ENCODE assay signal across 23 cellular contexts in genomic region chr5:52517667-52518066, GRCh38.
A peak's percentile ranks its signal among the peaks of the same experiment; 100 is the strongest.
DNase-seq lines count a peak whose midpoint lies in the region; ATAC-seq, FAIRE-seq and TF ChIP-seq lines count a peak whose summit lies in the region.
"Had no signal": no experiment of that assay in that cellular context is flagged by ENCODE, and none has a peak within 500 bp of the region (broad histone marks: within the 10 kb centered on the region; RNA-seq: fewer than 3 reads in every experiment).

No MANE protein-coding gene starts in this region.

- H3K27me3 ChIP-seq in neuronal stem cell (ENCODE audit: control insufficient read depth in 3 of 3, insufficient read depth in 3 of 3, low read depth in 1 of 3, low read length in 3 of 3) (no peaks in the 10 kb centered on the region), testis (no peaks in the 10 kb centered on the region), ovary (peaks cover 2% of the 10 kb centered on the region)
- H3K27me3 ChIP-seq: BE2C, BLaER1 had no signal

- no peak overlapping the region for H3K9ac ChIP-seq in kidney (ENCODE audit: low read length in 2 of 2)
- H3K9ac ChIP-seq in neuronal stem cell (ENCODE audit: low read depth, low read length, poor library complexity), result no peak overlapping the region
- H3K9ac ChIP-seq: BLaER1 had no signal

- no peak overlapping the region for H3K14ac ChIP-seq in neuronal stem cell (ENCODE audit: low read length)

- no peak for FAIRE-seq in kidney (lab: Jason Lieb, UNC)
- FAIRE-seq: G401.6, GM12878, GM12892, GM18507, GM19239 had no signal

- no peak overlapping the region for H2AK5ac ChIP-seq in neuronal stem cell (ENCODE audit: low read depth, low read length)

- H3K4me3 ChIP-seq in kidney (ENCODE audit: low read length in 2 of 2) (no peak overlapping the region), neuronal stem cell (ENCODE audit: low read length in 2 of 2) (no peak overlapping the region), testis (peak overlapping the region; percentile 6 to 14), ovary (no peak overlapping the region)
- H3K4me3 ChIP-seq: BLaER1, GM12878 had no signal

- H3K27me3 Mint-ChIP-seq in chondrocyte (ENCODE audit: low read depth) (peaks cover 29% of the 10 kb centered on the region), immature natural killer cell (ENCODE audit: low read depth in 3 of 3) (peaks cover 0 to 3% (median 1%) of the 10 kb centered on the region in 3 donors)
- H3K27me3 Mint-ChIP-seq: CD4-positive, alpha-beta T cell had no signal

- WGBS in neuronal stem cell (ENCODE audit: extremely low coverage in 2 of 2, insufficient read length in 2 of 2, insufficient replicate concordance in 1 of 2), 2 donors, result no CpG with 5 or more reads among the region's 18 CpGs
- WGBS in testis, 2 donors, result 78 to 81% methylated on average over 4 to 18 of the region's 18 CpGs
- WGBS in ovary, 3 donors, result 90 to 95% (median 95%) methylated on average over 18 of the region's 18 CpGs

- no peak overlapping the region for H3K4me2 ChIP-seq in neuronal stem cell (ENCODE audit: insufficient read depth, low read length, poor library complexity, severe bottlenecking)
- H3K4me2 ChIP-seq: BLaER1 had no signal

- H3K9me3 Mint-ChIP-seq in chondrocyte (ENCODE audit: low read depth) (peaks cover 10% of the 10 kb centered on the region), immature natural killer cell (peaks cover 0 to 18% (median 7%) of the 10 kb centered on the region in 6 donors)

- H3K27ac Mint-ChIP-seq in chondrocyte (ENCODE audit: unreplicated experiment) (no peak overlapping the region), immature natural killer cell (no peak overlapping the region)
- H3K27ac Mint-ChIP-seq: CD4-positive, alpha-beta T cell; CD8-positive, alpha-beta T cell had no signal

- H3K9me3 ChIP-seq in kidney (ENCODE audit: control insufficient read depth in 1 of 2, low read length in 2 of 2), result peaks cover 3 to 6% of the 10 kb centered on the region in 2 donors
- H3K9me3 ChIP-seq in neuronal stem cell (replicated peaks in 1 of 2; ENCODE audit: control insufficient read depth in 2 of 2, insufficient read depth in 1 of 2, low read depth in 1 of 2, low read length in 2 of 2), result no peaks in the 10 kb centered on the region
- no peaks in the 10 kb centered on the region for H3K9me3 ChIP-seq in testis
- H3K9me3 ChIP-seq in ovary, result no peaks in the 10 kb centered on the region
- H3K9me3 ChIP-seq: BE2C, BLaER1, Caco-2 had no signal

- H3K4me1 ChIP-seq in kidney (ENCODE audit: control insufficient read depth in 1 of 2, insufficient read depth in 1 of 2, low read depth in 1 of 2, low read length in 2 of 2), result no peaks in the 10 kb centered on the region
- no peaks in the 10 kb centered on the region for H3K4me1 ChIP-seq in neuronal stem cell (ENCODE audit: control insufficient read depth in 2 of 2, insufficient read depth in 1 of 2, low read depth in 1 of 2, low read length in 2 of 2)
- H3K4me1 ChIP-seq in testis, result no peaks in the 10 kb centered on the region
- H3K4me1 ChIP-seq in ovary (ENCODE audit: insufficient read depth), result no peaks in the 10 kb centered on the region
- H3K4me1 ChIP-seq: BE2C, BLaER1, Caco-2 had no signal

- DNase-seq in chondrocyte (ENCODE audit: low spot score), result peak; percentile 66
- DNase-seq in kidney, result peak; percentile 53
- no peak for DNase-seq in neuronal stem cell (ENCODE audit: low spot score)
- no peak for DNase-seq in testis
- no peak for DNase-seq in activated gamma-delta T cell treated with Interleukin-2 at 50 U/mL for 16 hours
- no peak for DNase-seq in ovary
- DNase-seq in immature natural killer cell, result no peak
- DNase-seq: 8988T; ACHN; BE2C; Caco-2; Calu3; CD4-positive, alpha-beta T cell; CD8-positive, alpha-beta T cell; DMS79 treated with DMSO at 0.1 percent for 48 hours; GF-D8 had no signal

- H3K4me3 Mint-ChIP-seq in chondrocyte (ENCODE audit: unreplicated experiment) (no peak overlapping the region), immature natural killer cell (no peak overlapping the region)
- H3K4me3 Mint-ChIP-seq: CD4-positive, alpha-beta T cell; CD8-positive, alpha-beta T cell had no signal

- no peak overlapping the region for H4K91ac ChIP-seq in neuronal stem cell (ENCODE audit: low read depth, low read length, poor library complexity)

- intact Hi-C loops in kidney (cut with DNase I), result no loop called here
- intact Hi-C loops in testis (cut with DNase I; ENCODE audit: low total_unique reads), result no loop called here
- intact Hi-C loops in ovary (cut with DNase I), result no loop called here

- no peak overlapping the region for H2BK12ac ChIP-seq in neuronal stem cell (ENCODE audit: low read length)

- H3K36me3 Mint-ChIP-seq in chondrocyte (ENCODE audit: low read depth) (no peaks in the 10 kb centered on the region), immature natural killer cell (no peaks in the 10 kb centered on the region)
- H3K36me3 Mint-ChIP-seq: CD8-positive, alpha-beta T cell had no signal

- TF ChIP-seq POLR2A in testis (IDR thresholded peaks at IDR 0.05), result no peak
- TF ChIP-seq POLR2A in ovary (IDR thresholded peaks at IDR 0.05), result no peak

- H4K8ac ChIP-seq in neuronal stem cell (ENCODE audit: low read depth, low read length), result no peak overlapping the region

- no peaks in the 10 kb centered on the region for H3K79me1 ChIP-seq in neuronal stem cell (ENCODE audit: low read depth, low read length)

- H3K27ac ChIP-seq in kidney (ENCODE audit: low read depth in 2 of 2, low read length in 2 of 2) (no peak overlapping the region), neuronal stem cell (replicated peaks; ENCODE audit: low read length) (no peak overlapping the region), testis (no peak overlapping the region), ovary (no peak overlapping the region)
- H3K27ac ChIP-seq: BLaER1 had no signal

- H2BK120ac ChIP-seq in neuronal stem cell (ENCODE audit: low read depth, low read length), result no peak overlapping the region

- no peak overlapping the region for H3K23ac ChIP-seq in neuronal stem cell (ENCODE audit: low read depth, low read length, poor library complexity)

- H3K36me3 ChIP-seq in kidney (ENCODE audit: control insufficient read depth in 1 of 2, insufficient read depth in 2 of 2, low read length in 2 of 2) (no peaks in the 10 kb centered on the region), neuronal stem cell (replicated peaks in 1 of 2; ENCODE audit: control insufficient read depth in 2 of 2, insufficient read depth in 2 of 2, low read length in 2 of 2) (no peaks in the 10 kb centered on the region), testis (ENCODE audit: low read depth, missing control alignments) (no peaks in the 10 kb centered on the region), ovary (no peaks in the 10 kb centered on the region)
- H3K36me3 ChIP-seq: BE2C, BLaER1 had no signal

- TF ChIP-seq CTCF in chondrocyte (IDR thresholded peaks at IDR 0.05) (no peak), kidney (IDR thresholded peaks at IDR 0.05; ENCODE audit: borderline replicate concordance, extremely low read depth, insufficient read depth) (no peak), testis (IDR thresholded peaks at IDR 0.05) (no peak), ovary (IDR thresholded peaks at IDR 0.05) (no peak)

- H3K4me1 Mint-ChIP-seq in chondrocyte (ENCODE audit: low read depth) (no peaks in the 10 kb centered on the region), immature natural killer cell (no peaks in the 10 kb centered on the region)

- no peak overlapping the region for H3K4ac ChIP-seq in neuronal stem cell (ENCODE audit: low read length)

- no peak for TF ChIP-seq EP300 in ovary (IDR thresholded peaks at IDR 0.05)

- H2BK5ac ChIP-seq in neuronal stem cell (ENCODE audit: low read length), result no peak overlapping the region

- no peak for ATAC-seq in GM18907 (IDR thresholded peaks at IDR 0.05; ENCODE audit: unreplicated experiment)
- ATAC-seq: CD8-positive, alpha-beta T cell; GM12878 had no signal

- no peak overlapping the region for H2AFZ ChIP-seq in neuronal stem cell (ENCODE audit: low read length)

- peak overlapping the region; percentile 27 for H3K18ac ChIP-seq in neuronal stem cell (ENCODE audit: low read length)

- H2BK15ac ChIP-seq in neuronal stem cell (ENCODE audit: low read length), result no peak overlapping the region

Comparison
In these comparisons a context has a peak if more than half of its experiments do, and no peak if none do; other contexts are left out.
1. DNase-seq: peak in chondrocyte (single experiment) and kidney (single experiment); none in neuronal stem cell (single experiment), testis (single experiment), activated gamma-delta T cell treated with Interleukin-2 at 50 U/mL for 16 hours (single experiment), ovary (0 of 5) and immature natural killer cell (0 of 3).
2. H3K4me3 ChIP-seq: peak in testis (2 of 2); none in kidney (0 of 2), neuronal stem cell (0 of 2) and ovary (single experiment).